In the genomic region with DNA sequence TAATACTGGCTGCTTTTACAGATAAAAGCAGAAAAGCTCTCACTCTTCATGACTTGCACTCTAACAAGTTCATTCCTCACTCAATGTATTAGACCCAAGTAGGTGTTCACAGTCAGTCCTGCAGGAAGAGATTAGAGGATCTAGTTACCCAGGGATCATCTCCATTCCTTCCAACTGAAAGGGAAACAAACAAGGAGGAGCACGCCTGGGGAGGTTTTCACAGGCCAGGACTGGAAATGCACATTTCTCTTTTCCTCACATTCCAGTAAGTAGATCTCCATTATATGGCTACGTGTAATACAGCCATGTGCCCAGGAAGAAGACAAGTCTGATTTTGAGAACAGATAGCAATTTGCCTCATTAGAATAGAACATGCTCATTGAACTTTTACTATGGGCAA, we compare ENCODE assay signal across 22 cellular contexts.
"Had no signal": no experiment of that assay in that cellular context is flagged by ENCODE, and none has a peak within 500 bp of the region (broad histone marks: within the 10 kb centered on the region; RNA-seq: fewer than 3 reads in every experiment).

No MANE protein-coding gene starts in this region.

- ATAC-seq: effector memory CD8-positive, alpha-beta T cell; left cardiac atrium; left ventricle myocardium superior; naive thymus-derived CD4-positive, alpha-beta T cell; pancreas; right cardiac atrium had no signal

- H3K27me3 Mint-ChIP-seq: dendritic cell treated with granulocyte-macrophage colony-stimulating factor and Interleukin-4, amounts not matched to agents 40 ng/mL and 50 ng/mL, for 4 days; effector memory CD8-positive, alpha-beta T cell; naive thymus-derived CD4-positive, alpha-beta T cell had no signal

- FAIRE-seq: colon, endothelial cell of umbilical vein, kidney, pancreas, small intestine had no signal

- H3K9me3 ChIP-seq: pancreas had no signal

- H3K4me3 Mint-ChIP-seq: dendritic cell treated with granulocyte-macrophage colony-stimulating factor and Interleukin-4, amounts not matched to agents 40 ng/mL and 50 ng/mL, for 4 days; effector memory CD8-positive, alpha-beta T cell; naive thymus-derived CD4-positive, alpha-beta T cell had no signal

- H3K27me3 ChIP-seq: hepatocyte, pancreas had no signal

- H3K4me1 ChIP-seq: pancreas had no signal

- H3K9me3 Mint-ChIP-seq: dendritic cell treated with granulocyte-macrophage colony-stimulating factor and Interleukin-4, amounts not matched to agents 40 ng/mL and 50 ng/mL, for 4 days had no signal

- DNase-seq: cerebellar nuclear complex; effector memory CD8-positive, alpha-beta T cell; erythroblast; foreskin melanocyte; head of caudate nucleus; kidney; left cardiac atrium; left ventricle myocardium superior; mesenchymal stem cell; naive thymus-derived CD4-positive, alpha-beta T cell; pancreas; right cardiac atrium; small intestine; stimulated activated CD4-positive, alpha-beta T cell treated with anti-CD3 and anti-CD28 coated beads, Interleukin-12 subunit alpha, Interleukin-12 subunit beta, amount 100 ng/mL, for 4 hours; stimulated activated naive CD4-positive, alpha-beta T cell treated with Interleukin-2 at 50 U/mL for 16 hours; trophoblast cell had no signal

- H3K36me3 ChIP-seq: pancreas had no signal

- H3K4me2 ChIP-seq: hepatocyte had no signal

- H3K27ac Mint-ChIP-seq: dendritic cell treated with granulocyte-macrophage colony-stimulating factor and Interleukin-4, amounts not matched to agents 40 ng/mL and 50 ng/mL, for 4 days; effector memory CD8-positive, alpha-beta T cell; naive thymus-derived CD4-positive, alpha-beta T cell; progenitor cell of endocrine pancreas had no signal

- H3K36me3 Mint-ChIP-seq: naive thymus-derived CD4-positive, alpha-beta T cell had no signal

- H3K27ac ChIP-seq: hepatocyte, pancreas had no signal

- H2AFZ ChIP-seq: hepatocyte had no signal

- H3K4me3 ChIP-seq: hepatocyte, lung, pancreas had no signal

- H3K79me2 ChIP-seq: hepatocyte had no signal
